In genomic region chr11:71518506-71519471, GRCh38 we compare ENCODE assay signal across 1 cellular context.
TF ChIP-seq lines count a peak whose summit lies in the region.

No MANE protein-coding gene starts in this region.

TF ChIP-seq in IMR-90, 13 proteins besides CTCF, POLR2A, EP300 and RAD21 (continued from another document):
- TF ChIP-seq USF2 (IDR thresholded peaks at IDR 0.05; ENCODE audit: low read depth, low read length), result no peak
- TF ChIP-seq MAZ (IDR thresholded peaks at IDR 0.05; ENCODE audit: borderline replicate concordance, low read depth, low read length), result no peak
- TF ChIP-seq RCOR1 (IDR thresholded peaks at IDR 0.05; ENCODE audit: insufficient replicate concordance, low read length), result no peak
- no peak for TF ChIP-seq RFX5 (IDR thresholded peaks at IDR 0.05; ENCODE audit: low read depth, low read length)
- TF ChIP-seq ELK1 (IDR thresholded peaks at IDR 0.05; ENCODE audit: borderline replicate concordance, low read depth, low read length), result no peak
- TF ChIP-seq FOS (IDR thresholded peaks at IDR 0.05; ENCODE audit: low read depth, low read length), result no peak
- no peak for TF ChIP-seq CHD1 (IDR thresholded peaks at IDR 0.05; ENCODE audit: low read depth, low read length)
- TF ChIP-seq SMC3 (IDR thresholded peaks at IDR 0.05; ENCODE audit: low read depth, low read length), result no peak
- TF ChIP-seq MAFK (IDR thresholded peaks at IDR 0.05; ENCODE audit: low read depth, low read length), result no peak
- TF ChIP-seq NFE2L2 (IDR thresholded peaks at IDR 0.05; ENCODE audit: low read depth, low read length), result no peak
TF ChIP-seq in IMR-90: peak in this region for 0.
